In the genomic region with DNA sequence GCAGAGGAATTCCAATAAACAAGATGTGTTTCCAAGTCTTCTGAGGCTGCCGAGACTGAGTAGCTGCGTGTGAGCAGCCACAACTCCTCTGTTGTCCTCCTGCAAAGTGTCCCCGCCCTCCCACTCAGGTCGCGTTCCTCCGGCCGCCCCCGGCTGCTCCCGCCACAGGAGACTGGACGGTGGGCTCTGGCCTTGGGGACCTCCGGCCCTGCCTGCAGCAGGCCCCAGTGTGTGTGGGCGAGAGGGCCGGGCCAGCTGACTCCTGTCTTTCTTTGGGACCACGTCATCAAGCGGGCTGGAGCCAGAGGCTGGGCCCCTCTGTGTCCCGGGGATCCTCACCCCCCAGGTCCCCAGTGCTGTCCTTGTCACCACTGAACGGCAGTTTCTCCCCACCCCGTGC, we compare ENCODE assay signal across 17 cellular contexts.
A peak's percentile ranks its signal among the peaks of the same experiment; 100 is the strongest.
DNase-seq lines count a peak whose midpoint lies in the region; ATAC-seq and TF ChIP-seq lines count a peak whose summit lies in the region.
"Had no signal": no experiment of that assay in that cellular context is flagged by ENCODE, and none has a peak within 500 bp of the region (broad histone marks: within the 10 kb centered on the region; RNA-seq: fewer than 3 reads in every experiment).

No MANE protein-coding gene starts in this region.

- no peak for TF ChIP-seq EP300 in sigmoid colon (IDR thresholded peaks at IDR 0.05)

- no peaks in the 10 kb centered on the region for H3K36me3 ChIP-seq in sigmoid colon

- TF ChIP-seq POLR2A in lower leg skin (IDR thresholded peaks at IDR 0.05) (no peak), sigmoid colon (IDR thresholded peaks at IDR 0.05) (no peak)

- peak overlapping the region; percentile 39 for H3K27ac Mint-ChIP-seq in dendritic cell treated with granulocyte-macrophage colony-stimulating factor and Interleukin-4, amounts not matched to agents 40 ng/mL and 50 ng/mL, for 4 days
- H3K27ac Mint-ChIP-seq: H9; memory B cell; stimulated activated naive CD8-positive, alpha-beta T cell treated with anti-CD3 and anti-CD28 coated beads, Interleukin-15, amount 100 ng/mL, for 72 hours had no signal

- intact Hi-C loops in dendritic cell treated with granulocyte-macrophage colony-stimulating factor and Interleukin-4, amounts not matched to agents 40 ng/mL and 50 ng/mL, for 4 days (cut with micrococcal nuclease) = no loop called here
- intact Hi-C loops in lower leg skin (cut with DNase I; ENCODE audit: low total_unique reads) (no loop called here), sigmoid colon (cut with DNase I) (no loop called here)

- peak overlapping the region in 1 of 4 donors; percentile 30 for H3K27ac ChIP-seq in sigmoid colon
- H3K27ac ChIP-seq: body of pancreas, HL-60 had no signal

- ATAC-seq in GM18502 (IDR thresholded peaks at IDR 0.05; ENCODE audit: poor library complexity, unreplicated experiment) = no peak
- ATAC-seq: body of pancreas; stimulated activated naive CD8-positive, alpha-beta T cell treated with anti-CD3 and anti-CD28 coated beads, Interleukin-15, amount 100 ng/mL, for 72 hours; T-cell had no signal

- peaks cover 37% of the 10 kb centered on the region for H3K27me3 Mint-ChIP-seq in dendritic cell treated with granulocyte-macrophage colony-stimulating factor and Interleukin-4, amounts not matched to agents 40 ng/mL and 50 ng/mL, for 4 days
- H3K27me3 Mint-ChIP-seq: memory B cell; stimulated activated naive CD8-positive, alpha-beta T cell treated with anti-CD3 and anti-CD28 coated beads, Interleukin-15, amount 100 ng/mL, for 72 hours; T-cell had no signal

- WGBS in lower leg skin, 2 donors = 71 to 85% methylated on average over 13 to 14 of the region's 18 CpGs
- 76 to 77% methylated on average over 18 of the region's 18 CpGs for WGBS in sigmoid colon, 2 donors

- peaks cover 9% of the 10 kb centered on the region for H3K9me3 Mint-ChIP-seq in dendritic cell treated with granulocyte-macrophage colony-stimulating factor and Interleukin-4, amounts not matched to agents 40 ng/mL and 50 ng/mL, for 4 days

- no peaks in the 10 kb centered on the region for H3K27me3 ChIP-seq in sigmoid colon
- H3K27me3 ChIP-seq: body of pancreas had no signal

- H3K4me1 ChIP-seq in sigmoid colon = peaks cover 0 to 13% (median 4%) of the 10 kb centered on the region in 4 donors

- TF ChIP-seq CTCF in lower leg skin (IDR thresholded peaks at IDR 0.05) (no peak), sigmoid colon (IDR thresholded peaks at IDR 0.05) (no peak)

- no peak overlapping the region for H3K4me3 Mint-ChIP-seq in dendritic cell treated with granulocyte-macrophage colony-stimulating factor and Interleukin-4, amounts not matched to agents 40 ng/mL and 50 ng/mL, for 4 days
- H3K4me3 Mint-ChIP-seq: H9; memory B cell; stimulated activated naive CD8-positive, alpha-beta T cell treated with anti-CD3 and anti-CD28 coated beads, Interleukin-15, amount 100 ng/mL, for 72 hours; T-cell had no signal

- no peak overlapping the region for H3K4me3 ChIP-seq in lower leg skin (ENCODE audit: low read depth, poor library complexity, severe bottlenecking)
- no peak overlapping the region for H3K4me3 ChIP-seq in sigmoid colon
- H3K4me3 ChIP-seq: body of pancreas had no signal

- DNase-seq in GM03348 (ENCODE audit: low spot score) = peak; percentile 30
- peak; percentile 10 to 75 for DNase-seq in lower leg skin (ENCODE audit: low spot score in 2 of 2)
- DNase-seq in sigmoid colon = peak; percentile 67
- no peak for DNase-seq in iPS-NIHi7 (ENCODE audit: extremely low spot score)
- no peak for DNase-seq in DMS153 treated with DMSO at 0.1 percent for 48 hours (lab: John Stamatoyannopoulos, UW; ENCODE audit: unreplicated experiment)
- DNase-seq in NCI-H524 (lab: John Stamatoyannopoulos, UW) = no peak
- DNase-seq: activated naive CD4-positive, alpha-beta T cell treated with anti-CD3 and anti-CD28 coated beads, Interleukin-2, amount 50 U/mL, for 16 hours; body of pancreas; COR-L47; NCI-H1694; stimulated activated naive CD8-positive, alpha-beta T cell treated with anti-CD3 and anti-CD28 coated beads, Interleukin-15, amount 100 ng/mL, for 72 hours; T-cell had no signal

- peaks cover 46% of the 10 kb centered on the region for H3K36me3 Mint-ChIP-seq in dendritic cell treated with granulocyte-macrophage colony-stimulating factor and Interleukin-4, amounts not matched to agents 40 ng/mL and 50 ng/mL, for 4 days (ENCODE audit: low read depth)

- no peaks in the 10 kb centered on the region for H3K9me3 ChIP-seq in sigmoid colon
- H3K9me3 ChIP-seq: body of pancreas had no signal

- H3K4me1 Mint-ChIP-seq in dendritic cell treated with granulocyte-macrophage colony-stimulating factor and Interleukin-4, amounts not matched to agents 40 ng/mL and 50 ng/mL, for 4 days (ENCODE audit: low read depth) = peaks cover 6% of the 10 kb centered on the region

Comparison
In these comparisons a context has a peak if more than half of its experiments do, and no peak if none do; other contexts are left out.
1. DNase-seq: peak in GM03348 (single experiment), lower leg skin (2 of 2) and sigmoid colon (single experiment); none in iPS-NIHi7 (single experiment), DMS153 treated with DMSO at 0.1 percent for 48 hours (single experiment) and NCI-H524 (0 of 2).